1 cellular context compared by ENCODE assay signal in genomic region chr2:62292190-62292589, GRCh38.
TF ChIP-seq lines count a peak whose summit lies in the region.

No MANE protein-coding gene starts in this region.

TF ChIP-seq in HepG2, 621 proteins besides CTCF, POLR2A, EP300 and RAD21 (continued from another document):
- TF ChIP-seq ZNF180 (CRISPR knock-in tag; IDR thresholded peaks at IDR 0.05; ENCODE audit: borderline replicate concordance, low read depth) (no peak), HDAC1 (CRISPR knock-in tag; IDR thresholded peaks at IDR 0.05) (0 out of 2 replicates have a peak, but pooled peaks have one; percentile 28), PITX1 (CRISPR knock-in tag; IDR thresholded peaks at IDR 0.05) (no peak), ISL2 (CRISPR knock-in tag; IDR thresholded peaks at IDR 0.05) (no peak), REPIN1 (CRISPR knock-in tag; IDR thresholded peaks at IDR 0.05; ENCODE audit: borderline replicate concordance, low read depth) (no peak), TEAD3 (CRISPR knock-in tag; optimal IDR thresholded peaks at IDR 0.05; ENCODE audit: borderline replicate concordance) (peak; percentile 42), CEBPB (IDR thresholded peaks at IDR 0.05; ENCODE audit: borderline replicate concordance, low read depth, low read length) (peak; percentile 25; the same call in 1 of the 2 replicates), SOX5 (CRISPR knock-in tag; IDR thresholded peaks at IDR 0.05; ENCODE audit: borderline replicate concordance) (peak; percentile 31; the same call in 1 of the 2 replicates), ZMYM3 (CRISPR knock-in tag; IDR thresholded peaks at IDR 0.05) (0 out of 2 replicates have a peak, but pooled peaks have one; percentile 14), PATZ1 (CRISPR knock-in tag; IDR thresholded peaks at IDR 0.05) (no peak), PRDM15 (CRISPR knock-in tag; IDR thresholded peaks at IDR 0.05) (no peak), SOX13 (IDR thresholded peaks at IDR 0.05) (no peak), SOX13 (CRISPR knock-in tag; conservative IDR thresholded peaks at IDR 0.05 in 1 of 2, IDR thresholded peaks at IDR 0.05 in 1 of 2) (0 out of 4 replicates have a peak, but pooled peaks of 1 of the 2 experiments have one; percentile 29), ZNF614 (CRISPR knock-in tag; IDR thresholded peaks at IDR 0.05; ENCODE audit: borderline replicate concordance) (no peak), TEF (CRISPR knock-in tag; IDR thresholded peaks at IDR 0.05) (peak; percentile 90), PHF21A (CRISPR knock-in tag; IDR thresholded peaks at IDR 0.05) (peak; percentile 28; the same call in 1 of the 2 replicates), AGO2 (optimal IDR thresholded peaks at IDR 0.05; ENCODE audit: low read depth, low read length) (no peak), ZNF232 (CRISPR knock-in tag; IDR thresholded peaks at IDR 0.05; ENCODE audit: borderline replicate concordance) (0 out of 2 replicates have a peak, but pooled peaks have one; percentile 44), TSC22D2 (CRISPR knock-in tag; IDR thresholded peaks at IDR 0.05; ENCODE audit: borderline replicate concordance) (no peak), TP53 (CRISPR knock-in tag; conservative IDR thresholded peaks at IDR 0.05) (no peak), ZNF432 (CRISPR knock-in tag; IDR thresholded peaks at IDR 0.05; ENCODE audit: borderline replicate concordance) (no peak), DNMT3B (CRISPR knock-in tag; conservative IDR thresholded peaks at IDR 0.05) (no peak), SAP130 (CRISPR knock-in tag; IDR thresholded peaks at IDR 0.05; ENCODE audit: low read depth) (peak; percentile 64), MED13 (CRISPR knock-in tag; IDR thresholded peaks at IDR 0.05) (no peak), ASH2L (IDR thresholded peaks at IDR 0.05; ENCODE audit: insufficient read length, low read depth, low read length) (peak; percentile 6), NFIB (CRISPR knock-in tag; IDR thresholded peaks at IDR 0.05; ENCODE audit: borderline replicate concordance) (no peak), BCL6 (CRISPR knock-in tag; IDR thresholded peaks at IDR 0.05) (peak; percentile 76), GZF1 (CRISPR knock-in tag; IDR thresholded peaks at IDR 0.05) (no peak), HMG20A (CRISPR knock-in tag; IDR thresholded peaks at IDR 0.05; ENCODE audit: borderline replicate concordance) (no peak; the same call in 1 of the 2 replicates), THRA (CRISPR knock-in tag; IDR thresholded peaks at IDR 0.05; ENCODE audit: borderline replicate concordance) (peak; percentile 88), FOXA1 (IDR thresholded peaks at IDR 0.05) (no peak), FOXA1 (CRISPR knock-in tag; IDR thresholded peaks at IDR 0.05) (no peak), MLLT10 (CRISPR knock-in tag; IDR thresholded peaks at IDR 0.05) (no peak), ARID2 (CRISPR knock-in tag; IDR thresholded peaks at IDR 0.05; ENCODE audit: borderline replicate concordance) (no peak), ZNF264 (CRISPR knock-in tag; IDR thresholded peaks at IDR 0.05) (no peak), STAG1 (CRISPR knock-in tag; IDR thresholded peaks at IDR 0.05) (peak; percentile 15; the same call in 1 of the 2 replicates)
- TF ChIP-seq, protein P1, sequence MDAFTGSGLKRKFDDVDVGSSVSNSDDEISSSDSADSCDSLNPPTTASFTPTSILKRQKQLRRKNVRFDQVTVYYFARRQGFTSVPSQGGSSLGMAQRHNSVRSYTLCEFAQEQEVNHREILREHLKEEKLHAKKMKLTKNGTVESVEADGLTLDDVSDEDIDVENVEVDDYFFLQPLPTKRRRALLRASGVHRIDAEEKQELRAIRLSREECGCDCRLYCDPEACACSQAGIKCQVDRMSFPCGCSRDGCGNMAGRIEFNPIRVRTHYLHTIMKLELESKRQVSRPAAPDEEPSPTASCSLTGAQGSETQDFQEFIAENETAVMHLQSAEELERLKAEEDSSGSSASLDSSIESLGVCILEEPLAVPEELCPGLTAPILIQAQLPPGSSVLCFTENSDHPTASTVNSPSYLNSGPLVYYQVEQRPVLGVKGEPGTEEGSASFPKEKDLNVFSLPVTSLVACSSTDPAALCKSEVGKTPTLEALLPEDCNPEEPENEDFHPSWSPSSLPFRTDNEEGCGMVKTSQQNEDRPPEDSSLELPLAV (CRISPR knock-in tag; conservative IDR thresholded peaks at IDR 0.05; ENCODE audit: low read depth): no peak
- TF ChIP-seq, protein P2, sequence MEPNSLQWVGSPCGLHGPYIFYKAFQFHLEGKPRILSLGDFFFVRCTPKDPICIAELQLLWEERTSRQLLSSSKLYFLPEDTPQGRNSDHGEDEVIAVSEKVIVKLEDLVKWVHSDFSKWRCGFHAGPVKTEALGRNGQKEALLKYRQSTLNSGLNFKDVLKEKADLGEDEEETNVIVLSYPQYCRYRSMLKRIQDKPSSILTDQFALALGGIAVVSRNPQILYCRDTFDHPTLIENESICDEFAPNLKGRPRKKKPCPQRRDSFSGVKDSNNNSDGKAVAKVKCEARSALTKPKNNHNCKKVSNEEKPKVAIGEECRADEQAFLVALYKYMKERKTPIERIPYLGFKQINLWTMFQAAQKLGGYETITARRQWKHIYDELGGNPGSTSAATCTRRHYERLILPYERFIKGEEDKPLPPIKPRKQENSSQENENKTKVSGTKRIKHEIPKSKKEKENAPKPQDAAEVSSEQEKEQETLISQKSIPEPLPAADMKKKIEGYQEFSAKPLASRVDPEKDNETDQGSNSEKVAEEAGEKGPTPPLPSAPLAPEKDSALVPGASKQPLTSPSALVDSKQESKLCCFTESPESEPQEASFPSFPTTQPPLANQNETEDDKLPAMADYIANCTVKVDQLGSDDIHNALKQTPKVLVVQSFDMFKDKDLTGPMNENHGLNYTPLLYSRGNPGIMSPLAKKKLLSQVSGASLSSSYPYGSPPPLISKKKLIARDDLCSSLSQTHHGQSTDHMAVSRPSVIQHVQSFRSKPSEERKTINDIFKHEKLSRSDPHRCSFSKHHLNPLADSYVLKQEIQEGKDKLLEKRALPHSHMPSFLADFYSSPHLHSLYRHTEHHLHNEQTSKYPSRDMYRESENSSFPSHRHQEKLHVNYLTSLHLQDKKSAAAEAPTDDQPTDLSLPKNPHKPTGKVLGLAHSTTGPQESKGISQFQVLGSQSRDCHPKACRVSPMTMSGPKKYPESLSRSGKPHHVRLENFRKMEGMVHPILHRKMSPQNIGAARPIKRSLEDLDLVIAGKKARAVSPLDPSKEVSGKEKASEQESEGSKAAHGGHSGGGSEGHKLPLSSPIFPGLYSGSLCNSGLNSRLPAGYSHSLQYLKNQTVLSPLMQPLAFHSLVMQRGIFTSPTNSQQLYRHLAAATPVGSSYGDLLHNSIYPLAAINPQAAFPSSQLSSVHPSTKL (CRISPR knock-in tag; IDR thresholded peaks at IDR 0.05): peak; percentile 67; the same call in 1 of the 2 replicates
